In the genomic region with DNA sequence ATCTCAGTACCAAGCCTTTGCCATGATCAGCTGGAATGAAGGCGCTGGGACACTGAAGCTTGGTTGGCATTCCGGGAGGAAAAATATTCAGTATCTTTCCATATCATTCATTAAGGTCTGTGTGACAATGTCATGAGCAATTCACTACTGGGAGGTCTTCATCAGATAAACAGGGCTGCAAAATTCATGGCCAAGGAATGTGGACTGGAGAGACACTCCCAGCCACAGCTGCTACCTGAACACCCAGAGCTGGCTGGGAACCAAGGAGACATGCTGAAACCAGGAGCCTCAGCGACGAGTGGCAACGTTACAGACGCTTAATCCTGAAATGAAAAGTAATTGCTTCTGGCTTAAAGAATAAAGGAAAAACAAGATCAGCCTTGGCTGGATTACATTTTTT, we compare ENCODE assay signal across 10 cellular contexts. TPM values are rescaled to one million over a fixed set of nuclear protein-coding genes. Genes with fewer than 3 reads are reported as not detected.
DNase-seq lines count a peak whose midpoint lies in the region; ATAC-seq and TF ChIP-seq lines count a peak whose summit lies in the region.
"Had no signal": no experiment of that assay in that cellular context is flagged by ENCODE, and none has a peak within 500 bp of the region (broad histone marks: within the 10 kb centered on the region; RNA-seq: fewer than 3 reads in every experiment).

No MANE protein-coding gene starts in this region.

- no peak for ATAC-seq in stimulated activated memory B cell treated with anti-CD40 and anti-IgM and Interleukin-4, amounts not matched to agents 10 μg/mL and 1 μg/mL and 100 μg/mL, for 72 hours

- H3K27ac ChIP-seq in mammary epithelial cell (ENCODE audit: insufficient read depth, low read depth, low read length): peak overlapping the region; percentile 75
- peak overlapping the region; percentile 6 for H3K27ac ChIP-seq in osteoblast (ENCODE audit: low read depth, low read length)

- H3K27me3 Mint-ChIP-seq in endothelial cell (ENCODE audit: unreplicated experiment): no peaks in the 10 kb centered on the region
- H3K27me3 Mint-ChIP-seq in stimulated activated memory B cell treated with anti-CD40 and anti-IgM and Interleukin-4, amounts not matched to agents 10 μg/mL and 1 μg/mL and 100 μg/mL, for 72 hours: peaks cover 10% of the 10 kb centered on the region
- H3K27me3 Mint-ChIP-seq: type B pancreatic cell had no signal

- intact Hi-C loops in mammary epithelial cell (cut with micrococcal nuclease): loop anchor here (1.0 to 10.0 kb wide), 9 partner anchors 61 to 389 kb away; a partner anchor contains a TSS

- no peaks in the 10 kb centered on the region for H3K4me1 Mint-ChIP-seq in endothelial cell (ENCODE audit: unreplicated experiment)
- peaks cover 6% of the 10 kb centered on the region for H3K4me1 Mint-ChIP-seq in stimulated activated memory B cell treated with anti-CD40 and anti-IgM and Interleukin-4, amounts not matched to agents 10 μg/mL and 1 μg/mL and 100 μg/mL, for 72 hours

- no peak overlapping the region for H3K27ac Mint-ChIP-seq in endothelial cell (ENCODE audit: unreplicated experiment)
- H3K27ac Mint-ChIP-seq in stimulated activated memory B cell treated with anti-CD40 and anti-IgM and Interleukin-4, amounts not matched to agents 10 μg/mL and 1 μg/mL and 100 μg/mL, for 72 hours: no peak overlapping the region
- H3K27ac Mint-ChIP-seq: activated CD4-positive, alpha-beta memory T cell treated with anti-CD3 and anti-CD28 coated beads for 36 hours; type B pancreatic cell had no signal

- H2AFZ ChIP-seq in mammary epithelial cell (ENCODE audit: low read depth, low read length) (peak overlapping the region; percentile 34), osteoblast (ENCODE audit: low read length) (no peak overlapping the region)

- no peaks in the 10 kb centered on the region for H3K36me3 ChIP-seq in mammary epithelial cell (ENCODE audit: insufficient read depth, low read length)
- peaks cover 53% of the 10 kb centered on the region for H3K36me3 ChIP-seq in osteoblast (ENCODE audit: insufficient read depth, low read length)

- no peaks in the 10 kb centered on the region for H3K27me3 ChIP-seq in mammary epithelial cell (ENCODE audit: insufficient read depth, low read length)
- no peaks in the 10 kb centered on the region for H3K27me3 ChIP-seq in osteoblast (ENCODE audit: insufficient read depth, low read length)

- CTCF ChIA-PET in mammary epithelial cell (lab: Charles Lee; ENCODE audit: low non-redundant PET): interaction anchor here (0.7 kb wide), 1 partner anchor 85 kb away, joined by 5 read pairs; a partner anchor contains a TSS

- no peaks in the 10 kb centered on the region for H3K9me3 Mint-ChIP-seq in endothelial cell (ENCODE audit: unreplicated experiment)
- H3K9me3 Mint-ChIP-seq in stimulated activated memory B cell treated with anti-CD40 and anti-IgM and Interleukin-4, amounts not matched to agents 10 μg/mL and 1 μg/mL and 100 μg/mL, for 72 hours: peaks cover 7% of the 10 kb centered on the region
- H3K9me3 Mint-ChIP-seq: type B pancreatic cell had no signal

- no peaks in the 10 kb centered on the region for H4K20me1 ChIP-seq in mammary epithelial cell (ENCODE audit: insufficient read depth, low read length)
- H4K20me1 ChIP-seq in osteoblast (ENCODE audit: insufficient read depth, low read length): peaks cover 11% of the 10 kb centered on the region

- DNase-seq in DMS79 (lab: John Stamatoyannopoulos, UW): peak; percentile 44
- DNase-seq in NCI-H2171 treated with DMSO at 0.1 percent for 48 hours (lab: John Stamatoyannopoulos, UW): peak; percentile 48
- DNase-seq in mammary epithelial cell: peak; percentile 84
- no peak for DNase-seq in osteoblast (ENCODE audit: insufficient read length, low spot score, missing footprints)
- DNase-seq in endothelial cell (ENCODE audit: low spot score): no peak
- DNase-seq in SW 1271 (lab: John Stamatoyannopoulos, UW): no peak
- no peak for DNase-seq in GOT3 (lab: John Stamatoyannopoulos, UW)
- DNase-seq: activated CD4-positive, alpha-beta memory T cell treated with anti-CD3 and anti-CD28 coated beads for 36 hours had no signal

- no peaks in the 10 kb centered on the region for H3K36me3 Mint-ChIP-seq in endothelial cell (ENCODE audit: low read depth, unreplicated experiment)
- H3K36me3 Mint-ChIP-seq in stimulated activated memory B cell treated with anti-CD40 and anti-IgM and Interleukin-4, amounts not matched to agents 10 μg/mL and 1 μg/mL and 100 μg/mL, for 72 hours: no peaks in the 10 kb centered on the region
- H3K36me3 Mint-ChIP-seq: activated CD4-positive, alpha-beta memory T cell treated with anti-CD3 and anti-CD28 coated beads for 36 hours; type B pancreatic cell had no signal

- in situ Hi-C loops in mammary epithelial cell (cut with MboI; ENCODE audit: low sequenced_read_pairs in 2 of 2): loop anchor here (10.0 to 25.0 kb wide), 3 partner anchors 79 to 392 kb away; no protein-coding TSS in a partner anchor

- H3K4me2 ChIP-seq in mammary epithelial cell (ENCODE audit: insufficient read depth, low read depth, low read length): peak overlapping the region; percentile 66
- peak overlapping the region; percentile 14 for H3K4me2 ChIP-seq in osteoblast (ENCODE audit: insufficient read depth, low read length)

- 3% methylated on average over 6 of the region's 6 CpGs for WGBS in mammary epithelial cell (ENCODE audit: low coverage, missing lambda C conversion rate)

- no peaks in the 10 kb centered on the region for H3K79me2 ChIP-seq in mammary epithelial cell (ENCODE audit: insufficient read depth, low read length)
- H3K79me2 ChIP-seq in osteoblast (ENCODE audit: insufficient read depth, low read length): peaks cover 58% of the 10 kb centered on the region

- TF ChIP-seq CTCF in mammary epithelial cell (conservative IDR thresholded peaks at IDR 0.05 in 1 of 2, IDR thresholded peaks at IDR 0.05 in 1 of 2; ENCODE audit: extremely low read depth in 1 of 2, insufficient read depth in 1 of 2, low read depth in 1 of 2, low read length in 2 of 2): no peak
- no peak for TF ChIP-seq CTCF in osteoblast (IDR thresholded peaks at IDR 0.05; ENCODE audit: extremely low read depth, low read depth, low read length)
- TF ChIP-seq CTCF in endothelial cell (IDR thresholded peaks at IDR 0.05; ENCODE audit: unreplicated experiment): no peak

- H3K9ac ChIP-seq in mammary epithelial cell (ENCODE audit: insufficient read depth, low read length): peak overlapping the region; percentile 54

- dilution Hi-C loops in mammary epithelial cell (cut with HindIII; ENCODE audit: low sequenced_read_pairs): no loop called here

- BruUV-seq in mammary epithelial cell (replicated peaks; lab: Mats Ljungman, UMichigan): no TSS peak

- no peaks in the 10 kb centered on the region for H3K9me3 ChIP-seq in mammary epithelial cell (replicated peaks; ENCODE audit: insufficient read depth, low read length)
- H3K9me3 ChIP-seq in osteoblast (ENCODE audit: low read depth, low read length): no peaks in the 10 kb centered on the region

- H3K4me3 ChIP-seq in mammary epithelial cell (replicated peaks in 1 of 3; ENCODE audit: insufficient read depth in 1 of 3, low read depth in 2 of 3, low read length in 3 of 3) (peak overlapping the region in 2 of 3 experiments; percentile 23 to 25), osteoblast (ENCODE audit: insufficient read depth, low read length) (no peak overlapping the region)

- peaks cover 24% of the 10 kb centered on the region for H3K4me1 ChIP-seq in mammary epithelial cell (ENCODE audit: insufficient read depth, low read length)
- H3K4me1 ChIP-seq in osteoblast (ENCODE audit: insufficient read depth, low read length): peaks cover 32% of the 10 kb centered on the region

- H3K4me3 Mint-ChIP-seq in endothelial cell (ENCODE audit: unreplicated experiment): no peak overlapping the region
- H3K4me3 Mint-ChIP-seq in stimulated activated memory B cell treated with anti-CD40 and anti-IgM and Interleukin-4, amounts not matched to agents 10 μg/mL and 1 μg/mL and 100 μg/mL, for 72 hours: no peak overlapping the region
- H3K4me3 Mint-ChIP-seq: activated CD4-positive, alpha-beta memory T cell treated with anti-CD3 and anti-CD28 coated beads for 36 hours; type B pancreatic cell had no signal

RNA-seq across cellular contexts. Expression of a gene that starts 30.6 kb away (rescaled TPM):
- 10 to 100 TPM in 1 of 2 donors, 1 to 10 TPM in 1; 5.1 to 15.8 TPM for total RNA-seq in mammary epithelial cell
- polyA plus RNA-seq in mammary epithelial cell: 7.6 TPM
- polyA minus RNA-seq in mammary epithelial cell: 12.0 TPM
- 89.0 and 89.6 TPM in 2 replicates for total RNA-seq in osteoblast
- total RNA-seq in endothelial cell (ENCODE audit: unreplicated experiment): 10.8 TPM
- total RNA-seq: activated CD4-positive, alpha-beta memory T cell treated with anti-CD3 and anti-CD28 coated beads for 36 hours had no signal

Comparison
In these comparisons a context has a peak if more than half of its experiments do, and no peak if none do; other contexts are left out.
1. DNase-seq: peak in DMS79 (single experiment), NCI-H2171 treated with DMSO at 0.1 percent for 48 hours (single experiment) and mammary epithelial cell (single experiment); none in osteoblast (single experiment), endothelial cell (single experiment), SW 1271 (0 of 2) and GOT3 (single experiment).